In genomic region chr10:91422915-91423314, GRCh38 we compare ENCODE assay signal across 23 cellular contexts.
"Had no signal": no experiment of that assay in that cellular context is flagged by ENCODE, and none has a peak within 500 bp of the region (broad histone marks: within the 10 kb centered on the region; RNA-seq: fewer than 3 reads in every experiment).

No MANE protein-coding gene starts in this region.

- H3K4me3 Mint-ChIP-seq: activated CD4-positive, alpha-beta memory T cell treated with anti-CD3 and anti-CD28 coated beads, Interleukin-2, amount 10 ng/mL, durations not matched to agents 7 days and 5 days; activated naive CD4-positive, alpha-beta T cell treated with anti-CD3 and anti-CD28 coated beads for 36 hours; activated naive CD8-positive, alpha-beta T cell treated with anti-CD3 and anti-CD28 coated beads, Interleukin-2, amount 10 ng/mL, durations not matched to agents 7 days and 5 days; activated T-cell treated with anti-CD3 and anti-CD28 coated beads, Interleukin-2, amount 50 U/mL, for 72 hours; naive thymus-derived CD4-positive, alpha-beta T cell; neural crest cell; stimulated activated naive B cell treated with anti-CD40 and anti-IgM and Interleukin-4, amounts not matched to agents 10 μg/mL and 1 μg/mL and 100 μg/mL, for 72 hours; type B pancreatic cell had no signal

- DNase-seq: activated CD4-positive, alpha-beta memory T cell treated with anti-CD3 and anti-CD28 coated beads, Interleukin-2, amount 10 ng/mL, durations not matched to agents 7 days and 5 days; activated CD4-positive, alpha-beta T cell treated with anti-CD3 and anti-CD28 coated beads for 48 hours; activated effector memory CD4-positive, alpha-beta T cell treated with Interleukin-2 at 50 U/mL for 16 hours; activated naive CD4-positive, alpha-beta T cell treated with anti-CD3 and anti-CD28 coated beads for 36 hours; activated naive CD8-positive, alpha-beta T cell treated with anti-CD3 and anti-CD28 coated beads, Interleukin-2, amount 10 ng/mL, durations not matched to agents 7 days and 5 days; activated T-cell treated with anti-CD3 and anti-CD28 coated beads, Interleukin-2, amount 50 U/mL, for 72 hours; amniotic stem cell; cerebellar nuclear complex; foreskin keratinocyte; kidney; naive thymus-derived CD4-positive, alpha-beta T cell; occipital lobe; stimulated activated CD4-positive, alpha-beta T cell treated with anti-CD3 and anti-CD28 coated beads, Interleukin-2, amount 100 ng/mL, for 48 hours; stimulated activated CD8-positive, alpha-beta memory T cell treated with anti-CD3 and anti-CD28 coated beads, Interleukin-4, amount 100 ng/mL, for 48 hours; stimulated activated naive B cell treated with anti-CD40 and anti-IgM and Interleukin-4, amounts not matched to agents 10 μg/mL and 1 μg/mL and 100 μg/mL, for 72 hours had no signal

- H3K27ac ChIP-seq: coronary artery, esophagus muscularis mucosa, foreskin keratinocyte, thoracic aorta had no signal

- H3K4me3 ChIP-seq: coronary artery, esophagus muscularis mucosa, lung, thoracic aorta had no signal

- H3K27ac Mint-ChIP-seq: activated CD4-positive, alpha-beta memory T cell treated with anti-CD3 and anti-CD28 coated beads, Interleukin-2, amount 10 ng/mL, durations not matched to agents 7 days and 5 days; activated naive CD4-positive, alpha-beta T cell treated with anti-CD3 and anti-CD28 coated beads for 36 hours; activated naive CD8-positive, alpha-beta T cell treated with anti-CD3 and anti-CD28 coated beads, Interleukin-2, amount 10 ng/mL, durations not matched to agents 7 days and 5 days; activated T-cell treated with anti-CD3 and anti-CD28 coated beads, Interleukin-2, amount 50 U/mL, for 72 hours; naive thymus-derived CD4-positive, alpha-beta T cell; stimulated activated naive B cell treated with anti-CD40 and anti-IgM and Interleukin-4, amounts not matched to agents 10 μg/mL and 1 μg/mL and 100 μg/mL, for 72 hours; type B pancreatic cell had no signal

- H3K27me3 ChIP-seq: esophagus muscularis mucosa, foreskin keratinocyte had no signal

- H3K36me3 Mint-ChIP-seq: activated naive CD8-positive, alpha-beta T cell treated with anti-CD3 and anti-CD28 coated beads, Interleukin-2, amount 10 ng/mL, durations not matched to agents 7 days and 5 days had no signal

- H3K9me3 Mint-ChIP-seq: activated CD4-positive, alpha-beta memory T cell treated with anti-CD3 and anti-CD28 coated beads, Interleukin-2, amount 10 ng/mL, durations not matched to agents 7 days and 5 days; activated naive CD4-positive, alpha-beta T cell treated with anti-CD3 and anti-CD28 coated beads for 36 hours; activated naive CD8-positive, alpha-beta T cell treated with anti-CD3 and anti-CD28 coated beads, Interleukin-2, amount 10 ng/mL, durations not matched to agents 7 days and 5 days; neural crest cell; stimulated activated naive B cell treated with anti-CD40 and anti-IgM and Interleukin-4, amounts not matched to agents 10 μg/mL and 1 μg/mL and 100 μg/mL, for 72 hours; type B pancreatic cell had no signal

- H3K36me3 ChIP-seq: thoracic aorta had no signal

- H3K27me3 Mint-ChIP-seq: activated CD4-positive, alpha-beta memory T cell treated with anti-CD3 and anti-CD28 coated beads, Interleukin-2, amount 10 ng/mL, durations not matched to agents 7 days and 5 days; activated naive CD8-positive, alpha-beta T cell treated with anti-CD3 and anti-CD28 coated beads, Interleukin-2, amount 10 ng/mL, durations not matched to agents 7 days and 5 days; naive thymus-derived CD4-positive, alpha-beta T cell; stimulated activated naive B cell treated with anti-CD40 and anti-IgM and Interleukin-4, amounts not matched to agents 10 μg/mL and 1 μg/mL and 100 μg/mL, for 72 hours; type B pancreatic cell had no signal

- ATAC-seq: activated T-cell treated with anti-CD3 and anti-CD28 coated beads, Interleukin-2, amount 50 U/mL, for 72 hours; foreskin keratinocyte; left lobe of liver; naive thymus-derived CD4-positive, alpha-beta T cell; sciatic nerve; stimulated activated naive B cell treated with anti-CD40 and anti-IgM and Interleukin-4, amounts not matched to agents 10 μg/mL and 1 μg/mL and 100 μg/mL, for 72 hours had no signal

- H3K9me3 ChIP-seq: esophagus muscularis mucosa, thoracic aorta had no signal
